8 cellular contexts compared by ENCODE assay signal in the genomic region with DNA sequence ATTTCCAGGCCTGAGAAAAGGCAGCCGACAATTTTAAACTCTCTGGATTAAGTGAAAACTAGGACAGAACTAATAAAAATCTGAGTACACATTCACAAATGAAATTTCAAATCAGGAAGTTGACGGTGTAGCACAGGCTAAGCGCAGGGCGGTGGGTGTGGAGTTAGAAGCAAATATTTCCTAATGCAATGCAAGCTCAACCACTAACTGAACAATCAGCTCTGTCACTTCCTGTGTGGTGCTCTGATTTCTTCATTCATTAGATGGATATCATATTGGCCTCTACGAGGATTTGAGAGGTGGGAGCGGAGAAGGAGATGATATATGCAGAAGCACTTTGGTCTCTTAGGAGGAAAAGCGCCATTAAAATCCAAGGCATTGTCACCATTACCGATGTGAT. TPM values are rescaled to one million over a fixed set of nuclear protein-coding genes. Genes with fewer than 3 reads are reported as not detected.
DNase-seq lines count a peak whose midpoint lies in the region; ATAC-seq and TF ChIP-seq lines count a peak whose summit lies in the region.
"Not testable (repeated sequence)": the region's sequence is repeated elsewhere in the genome, so short reads cannot be mapped to it uniquely, and the experiment has no call there.

No MANE protein-coding gene starts in this region.

- DNase-seq in KBM-7 = peak; percentile 53
- DNase-seq in RWPE2 (ENCODE audit: low spot score); left ventricle myocardium superior; naive thymus-derived CD4-positive, alpha-beta T cell; stimulated activated naive B cell treated with anti-CD40 and anti-IgM and Interleukin-4, amounts not matched to agents 10 μg/mL and 1 μg/mL and 100 μg/mL, for 72 hours: not testable (repeated sequence)
- peak; percentile 31 for DNase-seq in activated CD4-positive, alpha-beta memory T cell treated with anti-CD3 and anti-CD28 coated beads for 36 hours
- DNase-seq in amniotic epithelial cell (ENCODE audit: low read depth) = peak; percentile 3

- POLR2A ChIA-PET in activated CD4-positive, alpha-beta memory T cell treated with anti-CD3 and anti-CD28 coated beads for 36 hours (lab: Charles Lee); naive thymus-derived CD4-positive, alpha-beta T cell (lab: Charles Lee): not testable (repeated sequence)

- H3K4me1 Mint-ChIP-seq in activated CD4-positive, alpha-beta memory T cell treated with anti-CD3 and anti-CD28 coated beads for 36 hours (ENCODE audit: low read depth) = peaks cover 45% of the 10 kb centered on the region
- peaks cover 0 to 18% (median 8%) of the 10 kb centered on the region in 7 donors for H3K4me1 Mint-ChIP-seq in naive thymus-derived CD4-positive, alpha-beta T cell
- peaks cover 40 to 54% of the 10 kb centered on the region in 2 donors for H3K4me1 Mint-ChIP-seq in stimulated activated naive B cell treated with anti-CD40 and anti-IgM and Interleukin-4, amounts not matched to agents 10 μg/mL and 1 μg/mL and 100 μg/mL, for 72 hours

- peak overlapping the region; percentile 49 for H3K27ac Mint-ChIP-seq in activated CD4-positive, alpha-beta memory T cell treated with anti-CD3 and anti-CD28 coated beads for 36 hours
- H3K27ac Mint-ChIP-seq in naive thymus-derived CD4-positive, alpha-beta T cell = not testable (repeated sequence)
- peak overlapping the region; percentile 84 for H3K27ac Mint-ChIP-seq in stimulated activated naive B cell treated with anti-CD40 and anti-IgM and Interleukin-4, amounts not matched to agents 10 μg/mL and 1 μg/mL and 100 μg/mL, for 72 hours

- H3K4me3 Mint-ChIP-seq in activated CD4-positive, alpha-beta memory T cell treated with anti-CD3 and anti-CD28 coated beads for 36 hours = peak overlapping the region; percentile 46
- H3K4me3 Mint-ChIP-seq in naive thymus-derived CD4-positive, alpha-beta T cell = not testable (repeated sequence)
- peak overlapping the region in 1 of 2 donors; percentile 17 for H3K4me3 Mint-ChIP-seq in stimulated activated naive B cell treated with anti-CD40 and anti-IgM and Interleukin-4, amounts not matched to agents 10 μg/mL and 1 μg/mL and 100 μg/mL, for 72 hours

- in situ Hi-C loops in KBM-7 (cut with MboI; ENCODE audit: low pct_unique_long_range_greater_than_20kb, low sequenced_read_pairs) = not testable (repeated sequence)

- CTCF ChIA-PET in activated CD4-positive, alpha-beta memory T cell treated with anti-CD3 and anti-CD28 coated beads for 36 hours (lab: Charles Lee); naive thymus-derived CD4-positive, alpha-beta T cell (lab: Charles Lee): not testable (repeated sequence)

- not testable (repeated sequence) for H4K20me1 ChIP-seq in BLaER1 treated with 17β-estradiol and CSF1 and Interleukin-3, amounts not matched to agents 10 nM and 100 nM

- peak overlapping the region in 10 of 11 experiments; percentile 21 to 81 (median 72); a peak in 20 of 22 replicates for H3K4me2 ChIP-seq in BLaER1 treated with 17β-estradiol and CSF1 and Interleukin-3, amounts not matched to agents 10 nM and 100 nM

- H3K36me3 Mint-ChIP-seq in activated CD4-positive, alpha-beta memory T cell treated with anti-CD3 and anti-CD28 coated beads for 36 hours; naive thymus-derived CD4-positive, alpha-beta T cell: not testable (repeated sequence)
- peaks cover 36 to 53% of the 10 kb centered on the region in 2 donors for H3K36me3 Mint-ChIP-seq in stimulated activated naive B cell treated with anti-CD40 and anti-IgM and Interleukin-4, amounts not matched to agents 10 μg/mL and 1 μg/mL and 100 μg/mL, for 72 hours

- peak overlapping the region in 2 of 10 experiments; percentile 26 to 42; a peak in 3 of 20 replicates for H3K4me3 ChIP-seq in BLaER1 treated with 17β-estradiol and CSF1 and Interleukin-3, amounts not matched to agents 10 nM and 100 nM
- not testable (repeated sequence) for H3K4me3 ChIP-seq in RWPE2 (ENCODE audit: severe bottlenecking); naive thymus-derived CD4-positive, alpha-beta T cell (ENCODE audit: low read length)

- peak overlapping the region in 9 of 11 experiments; percentile 37 to 84 (median 71); a peak in 16 of 22 replicates for H3K9ac ChIP-seq in BLaER1 treated with 17β-estradiol and CSF1 and Interleukin-3, amounts not matched to agents 10 nM and 100 nM

- intact Hi-C loops in activated CD4-positive, alpha-beta memory T cell treated with anti-CD3 and anti-CD28 coated beads for 36 hours (cut with micrococcal nuclease); left ventricle myocardium superior (cut with micrococcal nuclease); naive thymus-derived CD4-positive, alpha-beta T cell (cut with micrococcal nuclease): not testable (repeated sequence)

- H3K4me1 ChIP-seq in BLaER1 treated with 17β-estradiol and CSF1 and Interleukin-3, amounts not matched to agents 10 nM and 100 nM = peaks cover 13 to 95% (median 69%) of the 10 kb centered on the region in 10 experiments
- not testable (repeated sequence) for H3K4me1 ChIP-seq in RWPE2 (ENCODE audit: insufficient read depth, poor library complexity, severe bottlenecking); naive thymus-derived CD4-positive, alpha-beta T cell (ENCODE audit: control insufficient read depth in 2 of 2, insufficient read depth in 2 of 2, low read length in 2 of 2)

- not testable (repeated sequence) for H3K9me3 ChIP-seq in BLaER1 treated with 17β-estradiol and CSF1 and Interleukin-3, amounts not matched to agents 10 nM and 100 nM (replicated peaks in 1 of 11); RWPE2 (ENCODE audit: severe bottlenecking); naive thymus-derived CD4-positive, alpha-beta T cell (ENCODE audit: control insufficient read depth in 2 of 3, low read length in 3 of 3)

- H3K9me3 Mint-ChIP-seq in activated CD4-positive, alpha-beta memory T cell treated with anti-CD3 and anti-CD28 coated beads for 36 hours; naive thymus-derived CD4-positive, alpha-beta T cell; stimulated activated naive B cell treated with anti-CD40 and anti-IgM and Interleukin-4, amounts not matched to agents 10 μg/mL and 1 μg/mL and 100 μg/mL, for 72 hours: not testable (repeated sequence)

- H3K36me3 ChIP-seq in BLaER1 treated with 17β-estradiol and CSF1 and Interleukin-3, amounts not matched to agents 10 nM and 100 nM = peaks cover 0 to 17% (median 4%) of the 10 kb centered on the region in 11 experiments; a peak in 8 of 22 replicates
- not testable (repeated sequence) for H3K36me3 ChIP-seq in RWPE2 (ENCODE audit: low read depth); naive thymus-derived CD4-positive, alpha-beta T cell (ENCODE audit: control insufficient read depth in 2 of 3, insufficient read depth in 3 of 3, low read length in 3 of 3)

- ATAC-seq in RWPE2 (ENCODE audit: low read depth) = peak; percentile 90
- ATAC-seq in left ventricle myocardium superior = peak; percentile 55
- ATAC-seq in naive thymus-derived CD4-positive, alpha-beta T cell = peak; percentile 90
- peak; percentile 52 to 53 for ATAC-seq in stimulated activated naive B cell treated with anti-CD40 and anti-IgM and Interleukin-4, amounts not matched to agents 10 μg/mL and 1 μg/mL and 100 μg/mL, for 72 hours (replicated peaks)

- not testable (repeated sequence) for H3K27me3 ChIP-seq in BLaER1 treated with 17β-estradiol and CSF1 and Interleukin-3, amounts not matched to agents 10 nM and 100 nM; RWPE2 (ENCODE audit: insufficient read depth, poor library complexity, severe bottlenecking); naive thymus-derived CD4-positive, alpha-beta T cell (ENCODE audit: control insufficient read depth in 2 of 2, insufficient read depth in 2 of 2, low read length in 2 of 2)

- not testable (repeated sequence) for TF ChIP-seq CTCF in RWPE2 (IDR thresholded peaks at IDR 0.05; ENCODE audit: poor library complexity, severe bottlenecking)

- H3K27ac ChIP-seq in BLaER1 treated with 17β-estradiol and CSF1 and Interleukin-3, amounts not matched to agents 10 nM and 100 nM = peak overlapping the region; percentile 53 to 96 (median 85); a peak in 21 of 22 replicates
- H3K27ac ChIP-seq in RWPE2 (ENCODE audit: poor library complexity, severe bottlenecking); naive thymus-derived CD4-positive, alpha-beta T cell (ENCODE audit: low read depth, low read length): not testable (repeated sequence)

- not testable (repeated sequence) for H3K27me3 Mint-ChIP-seq in activated CD4-positive, alpha-beta memory T cell treated with anti-CD3 and anti-CD28 coated beads for 36 hours; naive thymus-derived CD4-positive, alpha-beta T cell; stimulated activated naive B cell treated with anti-CD40 and anti-IgM and Interleukin-4, amounts not matched to agents 10 μg/mL and 1 μg/mL and 100 μg/mL, for 72 hours

RNA-seq across cellular contexts. Expression of a gene that starts 35.2 kb away (rescaled TPM):
- total RNA-seq in activated CD4-positive, alpha-beta memory T cell treated with anti-CD3 and anti-CD28 coated beads for 36 hours = 10 to 100 TPM; 21.9 to 27.2 TPM
- total RNA-seq in left ventricle myocardium superior = 26.1 TPM
- total RNA-seq in naive thymus-derived CD4-positive, alpha-beta T cell = 10 to 100 TPM in 2 of 5 experiments, 1 to 10 TPM in 3; 3.3 to 35.0 (median 4.4) TPM
- polyA plus RNA-seq in naive thymus-derived CD4-positive, alpha-beta T cell = 1 to 10 TPM; 1.3 to 2.8 TPM
